ENCODE assay signal across 8 cellular contexts in genomic region chr21:36384885-36385232, GRCh38. TPM values are rescaled to one million over a fixed set of nuclear protein-coding genes. Genes with fewer than 3 reads are reported as not detected.
DNase-seq lines count a peak whose midpoint lies in the region; ATAC-seq and TF ChIP-seq lines count a peak whose summit lies in the region.

No MANE protein-coding gene starts in this region.

- peaks cover 6% of the 10 kb centered on the region for H3K4me1 ChIP-seq in osteoblast (ENCODE audit: insufficient read depth, low read length)

- H4K20me1 ChIP-seq in osteoblast (ENCODE audit: insufficient read depth, low read length) = no peaks in the 10 kb centered on the region

- H3K4me3 ChIP-seq in GM12875 (ENCODE audit: low read depth, low read length) = peak overlapping the region; percentile 74
- peak overlapping the region; percentile 73 for H3K4me3 ChIP-seq in osteoblast (ENCODE audit: insufficient read depth, low read length)

- TF ChIP-seq CTCF in GM12875 (IDR thresholded peaks at IDR 0.05; ENCODE audit: borderline replicate concordance, insufficient read depth, low read depth, low read length) (no peak), brain (conservative IDR thresholded peaks at IDR 0.05) (no peak), osteoblast (IDR thresholded peaks at IDR 0.05; ENCODE audit: extremely low read depth, low read depth, low read length) (no peak)

- DNase-seq in osteoblast (ENCODE audit: insufficient read length, low spot score, missing footprints) (peak; percentile 78), MV-4-11 (lab: John Stamatoyannopoulos, UW) (no peak), HCEC 1CT (no peak), NCI-H748 (lab: John Stamatoyannopoulos, UW; ENCODE audit: unreplicated experiment) (no peak)
- DNase-seq in activated CD4-positive, alpha-beta T cell treated with anti-CD3 and anti-CD28 coated beads for 48 hours = no peak

- peaks cover 12% of the 10 kb centered on the region for H3K36me3 Mint-ChIP-seq in brain

- H3K27me3 ChIP-seq in osteoblast (ENCODE audit: insufficient read depth, low read length) = no peaks in the 10 kb centered on the region

- peak; percentile 16 for ATAC-seq in HG03139 (IDR thresholded peaks at IDR 0.05; ENCODE audit: unreplicated experiment)

- no peaks in the 10 kb centered on the region for H3K9me3 Mint-ChIP-seq in brain

- H3K79me2 ChIP-seq in osteoblast (ENCODE audit: insufficient read depth, low read length) = no peaks in the 10 kb centered on the region

- H3K4me2 ChIP-seq in osteoblast (ENCODE audit: insufficient read depth, low read length) = peak overlapping the region; percentile 84

- peaks cover 36% of the 10 kb centered on the region for H3K4me1 Mint-ChIP-seq in brain

- H3K9me3 ChIP-seq in osteoblast (ENCODE audit: low read depth, low read length) = no peaks in the 10 kb centered on the region

- H3K4me3 Mint-ChIP-seq in brain = peak overlapping the region; percentile 73 to 80 (median 78)

- no peak overlapping the region for H2AFZ ChIP-seq in osteoblast (ENCODE audit: low read length)

- H3K27ac ChIP-seq in osteoblast (ENCODE audit: low read depth, low read length) = no peak overlapping the region

- no peak overlapping the region for H3K27ac Mint-ChIP-seq in brain

- no peaks in the 10 kb centered on the region for H3K36me3 ChIP-seq in osteoblast (ENCODE audit: insufficient read depth, low read length)

- no peaks in the 10 kb centered on the region for H3K27me3 Mint-ChIP-seq in brain

RNA-seq across cellular contexts. Expression of gene CHAF1B, which starts 0.3 kb away (rescaled TPM):
- polyA plus RNA-seq in brain (ENCODE audit: insufficient read depth, low read depth, low replicate concordance) = 15.1 TPM
- 1.8 and 2.4 TPM in 2 replicates for total RNA-seq in osteoblast
